In genomic region chr11:69943506-69943905, GRCh38 we compare ENCODE assay signal across 17 cellular contexts.
DNase-seq lines count a peak whose midpoint lies in the region; ATAC-seq, FAIRE-seq and TF ChIP-seq lines count a peak whose summit lies in the region.
"Had no signal": no experiment of that assay in that cellular context is flagged by ENCODE, and none has a peak within 500 bp of the region (broad histone marks: within the 10 kb centered on the region; RNA-seq: fewer than 3 reads in every experiment).

No MANE protein-coding gene starts in this region.

- FAIRE-seq in H1 (lab: Jason Lieb, UNC) = no peak

- no peak for TF ChIP-seq RAD21 in H1 (IDR thresholded peaks at IDR 0.05 in 1 of 2, conservative IDR thresholded peaks at IDR 0.05 in 1 of 2; ENCODE audit: low read depth in 2 of 2, low read length in 2 of 2)

- no peak overlapping the region for H3K4me3 ChIP-seq in H1 (ENCODE audit: extremely low read depth in 1 of 4, insufficient read depth in 2 of 4, low read depth in 3 of 4, low read length in 4 of 4)
- H3K4me3 ChIP-seq in mucosa of descending colon = no peak overlapping the region
- H3K4me3 ChIP-seq: SJSA1 had no signal

- DNase-seq in Calu3 (no peak), H1 (ENCODE audit: low read depth in 1 of 2, low spot score in 2 of 2) (no peak), mucosa of descending colon (peak in 2 of 3 donors; percentile 11 to 25), pons (ENCODE audit: low spot score) (no peak)
- DNase-seq: GF-D8; H9; NCI-H1105 treated with DMSO at 0.1 percent for 48 hours; NCI-H187; NCI-H446 treated with DMSO at 0.1 percent for 48 hours; NK-92 treated with Interleukin-12 subunit alpha and Interleukin-12 subunit beta, amount 100 ng/mL, for 24 hours had no signal

- H2BK5ac ChIP-seq in H1 (ENCODE audit: low read depth, low read length) = no peak overlapping the region

- H3K4me1 Mint-ChIP-seq in Calu3 (ENCODE audit: low read depth, unreplicated experiment) = peaks cover 9% of the 10 kb centered on the region
- H3K4me1 Mint-ChIP-seq: B cell; CD8-positive, alpha-beta memory T cell; IgD-negative memory B cell had no signal

- no peak for TF ChIP-seq POLR2A in H1 (IDR thresholded peaks at IDR 0.05; ENCODE audit: control extremely low read depth in 1 of 2, low read depth in 2 of 2, low read length in 2 of 2)

- H2BK120ac ChIP-seq in H1 (replicated peaks; ENCODE audit: low read depth, low read length) = no peak overlapping the region

- H2AFZ ChIP-seq in H1 (ENCODE audit: low read length) = no peak overlapping the region

- no peak overlapping the region for H2BK20ac ChIP-seq in H1 (ENCODE audit: low read length)

- intact Hi-C loops in Calu3 (cut with micrococcal nuclease; ENCODE audit: unreplicated experiment) (loop anchor here (10.0 kb wide), 1 partner anchor 141 kb away; no protein-coding TSS in a partner anchor), mucosa of descending colon (cut with DNase I, micrococcal nuclease) (no loop called here)

- peaks cover 6% of the 10 kb centered on the region; the same call in 1 of the 2 replicates for H3K23me2 ChIP-seq in H1 (ENCODE audit: low read depth, low read length)

- no peaks in the 10 kb centered on the region for H3K79me1 ChIP-seq in H1 (ENCODE audit: low read depth, low read length)

- no peaks in the 10 kb centered on the region for H3K27me3 Mint-ChIP-seq in Calu3 (ENCODE audit: unreplicated experiment)

- no peak overlapping the region for H4K5ac ChIP-seq in H1 (ENCODE audit: insufficient read length, low read depth, low read length)

- no peaks in the 10 kb centered on the region for H4K20me1 ChIP-seq in H1 (replicated peaks in 1 of 2; ENCODE audit: control insufficient read depth in 1 of 2, insufficient read depth in 2 of 2, low read length in 2 of 2)

- H3K4ac ChIP-seq in H1 (replicated peaks; ENCODE audit: insufficient read length, low read depth, low read length) = no peak overlapping the region

- no peak overlapping the region for H4K91ac ChIP-seq in H1 (replicated peaks; ENCODE audit: insufficient read length, low read length)

- H3K18ac ChIP-seq in H1 (ENCODE audit: extremely low read depth, low read length) = 0 out of 2 replicates have a peak overlapping the region, but pooled peaks have one; percentile 15

- peaks cover 8% of the 10 kb centered on the region for H3K36me3 Mint-ChIP-seq in Calu3 (ENCODE audit: insufficient read depth, unreplicated experiment)
- H3K36me3 Mint-ChIP-seq: CD8-positive, alpha-beta memory T cell; IgD-negative memory B cell had no signal

- H2AK5ac ChIP-seq in H1 (ENCODE audit: low read depth, low read length) = no peak overlapping the region

- no peak for TF ChIP-seq EP300 in H1 (IDR thresholded peaks at IDR 0.05; ENCODE audit: borderline replicate concordance in 1 of 2, low read depth in 2 of 2, low read length in 2 of 2)

- H3K27ac ChIP-seq in H1 (ENCODE audit: low read depth, low read length) = no peak overlapping the region
- H3K27ac ChIP-seq: SJSA1 had no signal

- no peak overlapping the region for H3K23ac ChIP-seq in H1 (ENCODE audit: insufficient read length)

- no peak overlapping the region for H3K14ac ChIP-seq in H1 (ENCODE audit: insufficient read length)

- TF ChIP-seq CTCF in Calu3 (IDR thresholded peaks at IDR 0.05; ENCODE audit: unreplicated experiment) (no peak), H1 (IDR thresholded peaks at IDR 0.05; ENCODE audit: control extremely low read depth in 1 of 3, insufficient read depth in 1 of 3, low read depth in 1 of 3, low read length in 3 of 3) (no peak), mucosa of descending colon (IDR thresholded peaks at IDR 0.05) (no peak)

- 0 out of 2 replicates have a peak overlapping the region, but pooled peaks have one; percentile 18 for H4K8ac ChIP-seq in H1 (ENCODE audit: extremely low read depth, insufficient read depth, low read length)

- no peaks in the 10 kb centered on the region for H3K9me3 Mint-ChIP-seq in Calu3 (ENCODE audit: low read depth, unreplicated experiment)

- H3K56ac ChIP-seq in H1 (replicated peaks; ENCODE audit: insufficient read length, low read depth, low read length) = no peak overlapping the region

- no peak overlapping the region for H3K9ac ChIP-seq in H1 (replicated peaks in 1 of 4; ENCODE audit: extremely low read depth in 1 of 4, low read depth in 3 of 4, low read length in 3 of 4)

- WGBS in H1 (ENCODE audit: extremely low coverage in 1 of 2, insufficient coverage in 1 of 2, insufficient read length in 1 of 2, insufficient replicate concordance in 2 of 2, low coverage in 1 of 2, low lambda C conversion rate in 2 of 2, missing lambda C conversion rate in 1 of 2), 2 experiments = 94% methylated on average over 10 of the region's 11 CpGs; no CpG with 5 or more reads in 1 of the 2 experiments

- H3K4me3 Mint-ChIP-seq in Calu3 (ENCODE audit: low read depth, unreplicated experiment) = no peak overlapping the region
- H3K4me3 Mint-ChIP-seq: B cell; CD8-positive, alpha-beta memory T cell; H9; IgD-negative memory B cell had no signal

- ATAC-seq in mucosa of descending colon (no peak), GM21526 (IDR thresholded peaks at IDR 0.05; ENCODE audit: low FRiP score, unreplicated experiment) (no peak), GM18498 (IDR thresholded peaks at IDR 0.05; ENCODE audit: unreplicated experiment) (no peak), GM19463 (IDR thresholded peaks at IDR 0.05; ENCODE audit: unreplicated experiment) (no peak)

- no peak overlapping the region for H3K4me2 ChIP-seq in H1 (ENCODE audit: insufficient read depth in 1 of 2, low read depth in 2 of 2, low read length in 2 of 2)

- BruUV-seq in Calu3 (replicated peaks; lab: Mats Ljungman, UMichigan) = no TSS peak

- no peaks in the 10 kb centered on the region for H3K79me2 ChIP-seq in H1 (ENCODE audit: control insufficient read depth in 1 of 2, insufficient read depth in 2 of 2, low read length in 2 of 2)

- H3K36me3 ChIP-seq in H1 (ENCODE audit: control insufficient read depth in 2 of 4, insufficient read depth in 4 of 4, low read length in 3 of 4) (no peaks in the 10 kb centered on the region), mucosa of descending colon (ENCODE audit: low read depth) (no peaks in the 10 kb centered on the region)
- H3K36me3 ChIP-seq: SJSA1 had no signal

- H3K9me3 ChIP-seq in H1 (ENCODE audit: insufficient read depth in 2 of 2, low read depth in 1 of 2, low read length in 1 of 2) = no peaks in the 10 kb centered on the region
- no peaks in the 10 kb centered on the region for H3K9me3 ChIP-seq in mucosa of descending colon
- H3K9me3 ChIP-seq: SJSA1 had no signal

- H3K4me1 ChIP-seq in H1 (replicated peaks in 1 of 4; ENCODE audit: control insufficient read depth in 3 of 4, insufficient read depth in 4 of 4, low read length in 3 of 4) (peaks cover 3 to 7% (median 4%) of the 10 kb centered on the region in 4 experiments; a peak in 5 of 7 replicates), mucosa of descending colon (ENCODE audit: low read depth) (peaks cover 4% of the 10 kb centered on the region)

- POLR2A ChIA-PET in H1 (lab: Charles Lee; ENCODE audit: partially characterized antibody) = no interaction called here

- no peak overlapping the region for H2BK12ac ChIP-seq in H1 (ENCODE audit: low read depth, low read length)

- peak overlapping the region; percentile 48 for H3K27ac Mint-ChIP-seq in Calu3 (ENCODE audit: unreplicated experiment)
- H3K27ac Mint-ChIP-seq: B cell; CD8-positive, alpha-beta memory T cell; H9; IgD-negative memory B cell had no signal

- H3K27me3 ChIP-seq in H1 (replicated peaks in 1 of 4; ENCODE audit: control insufficient read depth in 3 of 4, extremely low read depth in 1 of 4, insufficient read depth in 3 of 4, low read length in 3 of 4) = no peaks in the 10 kb centered on the region; a peak in 1 of 7 replicates
- H3K27me3 ChIP-seq: SJSA1 had no signal

- CTCF ChIA-PET in Calu3 (lab: Charles Lee) (interaction anchor here (1.0 kb wide), 1 partner anchor 253 kb away, joined by 4 read pairs; no protein-coding TSS in a partner anchor), H1 (lab: Charles Lee; ENCODE audit: partially characterized antibody) (interaction anchor here (0.7 to 2.4 kb wide), 11 partner anchors 9 to 261 kb away, joined by 3 to 11 read pairs (median 3); no protein-coding TSS in a partner anchor)

- H2BK15ac ChIP-seq in H1 (ENCODE audit: low read length) = no peak overlapping the region; the same call in 1 of the 2 replicates

TF ChIP-seq in H1, 55 proteins besides CTCF, POLR2A, EP300 and RAD21:
- TF ChIP-seq CTBP2 (IDR thresholded peaks at IDR 0.05; ENCODE audit: borderline replicate concordance, insufficient read depth, insufficient read length, low read length) = no peak
- no peak for TF ChIP-seq CEBPB (IDR thresholded peaks at IDR 0.05; ENCODE audit: low read depth, low read length)
- TF ChIP-seq CBX8 (IDR thresholded peaks at IDR 0.05; ENCODE audit: borderline replicate concordance, low read depth, low read length) = no peak
- TF ChIP-seq KDM5A (IDR thresholded peaks at IDR 0.05; ENCODE audit: low read length) = no peak
- TF ChIP-seq ZNF274 (IDR thresholded peaks at IDR 0.05; ENCODE audit: borderline replicate concordance, extremely low read depth, low read length) = no peak
- TF ChIP-seq, protein P1, sequence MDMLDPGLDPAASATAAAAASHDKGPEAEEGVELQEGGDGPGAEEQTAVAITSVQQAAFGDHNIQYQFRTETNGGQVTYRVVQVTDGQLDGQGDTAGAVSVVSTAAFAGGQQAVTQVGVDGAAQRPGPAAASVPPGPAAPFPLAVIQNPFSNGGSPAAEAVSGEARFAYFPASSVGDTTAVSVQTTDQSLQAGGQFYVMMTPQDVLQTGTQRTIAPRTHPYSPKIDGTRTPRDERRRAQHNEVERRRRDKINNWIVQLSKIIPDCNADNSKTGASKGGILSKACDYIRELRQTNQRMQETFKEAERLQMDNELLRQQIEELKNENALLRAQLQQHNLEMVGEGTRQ (IDR thresholded peaks at IDR 0.05; ENCODE audit: low read length) = no peak
- no peak for TF ChIP-seq CHD2 (IDR thresholded peaks at IDR 0.05; ENCODE audit: low read length)
- no peak for TF ChIP-seq CREB1 (IDR thresholded peaks at IDR 0.05)

Comparison
In these comparisons a context has a peak if more than half of its experiments do, and no peak if none do; other contexts are left out.
1. DNase-seq: peak in mucosa of descending colon (2 of 3); none in Calu3 (single experiment), H1 (0 of 2) and pons (single experiment).